ENCODE assay signal across 21 cellular contexts in genomic region chr19:51024924-51025323, GRCh38. TPM values are rescaled to one million over a fixed set of nuclear protein-coding genes. Genes with fewer than 3 reads are reported as not detected.
DNase-seq lines count a peak whose midpoint lies in the region; ATAC-seq and TF ChIP-seq lines count a peak whose summit lies in the region.
"Had no signal": no experiment of that assay in that cellular context is flagged by ENCODE, and none has a peak within 500 bp of the region (broad histone marks: within the 10 kb centered on the region; RNA-seq: fewer than 3 reads in every experiment).

No MANE protein-coding gene starts in this region.

- intact Hi-C loops in left cardiac atrium (cut with DNase I), result loop anchor here (5.0 kb wide), 3 partner anchors 72 to 147 kb away; no protein-coding TSS in a partner anchor

- peaks cover 16% of the 10 kb centered on the region for H3K4me1 ChIP-seq in suprapubic skin
- H3K4me1 ChIP-seq: sigmoid colon had no signal

- peak overlapping the region; percentile 34 for H3K4me3 ChIP-seq in suprapubic skin
- H3K4me3 ChIP-seq: neural progenitor cell, PC-9, sigmoid colon, tibial artery had no signal

- no peaks in the 10 kb centered on the region for H3K9me3 ChIP-seq in suprapubic skin
- H3K9me3 ChIP-seq: sigmoid colon, tibial artery had no signal

- no peaks in the 10 kb centered on the region for H3K36me3 ChIP-seq in suprapubic skin
- H3K36me3 ChIP-seq: neural progenitor cell, sigmoid colon, tibial artery had no signal

- peaks cover 45% of the 10 kb centered on the region for H3K27me3 ChIP-seq in suprapubic skin

- WGBS in suprapubic skin, result 40% methylated on average over 5 of the region's 5 CpGs

- H3K27ac ChIP-seq in suprapubic skin, result no peak overlapping the region
- H3K27ac ChIP-seq: neural progenitor cell, PC-9, sigmoid colon, tibial artery had no signal

- no peak for ATAC-seq in GM18868 (IDR thresholded peaks at IDR 0.05; ENCODE audit: unreplicated experiment)
- no peak for ATAC-seq in left cardiac atrium
- no peak for ATAC-seq in GM21367 (IDR thresholded peaks at IDR 0.05; ENCODE audit: unreplicated experiment)
- ATAC-seq: activated naive CD4-positive, alpha-beta T cell treated with anti-CD3 and anti-CD28 coated beads, Interleukin-2, amount 50 U/mL, for 72 hours had no signal

- TF ChIP-seq EP300 in suprapubic skin (IDR thresholded peaks at IDR 0.05), result no peak

- no peak for TF ChIP-seq CTCF in suprapubic skin (IDR thresholded peaks at IDR 0.05)

- peak; percentile 69 for DNase-seq in NCI-H2107 treated with DMSO at 0.1 percent for 48 hours (lab: John Stamatoyannopoulos, UW; ENCODE audit: unreplicated experiment)
- no peak for DNase-seq in NCI-H2107 (lab: John Stamatoyannopoulos, UW)
- DNase-seq in NCI-H187 treated with DMSO at 0.1 percent for 48 hours (lab: John Stamatoyannopoulos, UW), result peak; percentile 85
- peak; percentile 3 for DNase-seq in NCI-H774 (lab: John Stamatoyannopoulos, UW)
- DNase-seq in suprapubic skin (ENCODE audit: low spot score in 2 of 2), result no peak
- no peak for DNase-seq in left cardiac atrium
- DNase-seq: AML-193, H9, KG1, kidney glomerular epithelial cell, NCI-H2171, SHP77, sigmoid colon, tibial artery had no signal

- TF ChIP-seq POLR2A in suprapubic skin (IDR thresholded peaks at IDR 0.05), result no peak

RNA-seq across cellular contexts. Expression of gene KLK11, which starts 1.5 kb away (rescaled TPM):
- total RNA-seq in suprapubic skin, result 100 to 1,000 TPM; 173 to 372 (median 269) TPM
- 1 to 10 TPM; 1.7 to 2.6 TPM for total RNA-seq in left cardiac atrium
- total RNA-seq: activated naive CD4-positive, alpha-beta T cell treated with anti-CD3 and anti-CD28 coated beads, Interleukin-2, amount 50 U/mL, for 72 hours; aorta; cardiac septum; H9 had no signal

RNA-seq across cellular contexts. Expression of gene KLK10, which starts 5.4 kb away (rescaled TPM):
- total RNA-seq in suprapubic skin, result 10 to 100 TPM; 45.2 to 85.3 (median 53.9) TPM
- total RNA-seq in left cardiac atrium, result under 1 TPM; 0.26 to 0.32 TPM
- total RNA-seq: activated naive CD4-positive, alpha-beta T cell treated with anti-CD3 and anti-CD28 coated beads, Interleukin-2, amount 50 U/mL, for 72 hours; aorta; cardiac septum had no signal

RNA-seq across cellular contexts. Expression of gene KLK12, which starts 9.9 kb away (rescaled TPM):
- total RNA-seq in suprapubic skin, result 1 to 10 TPM in 2 of 4 donors, not detected in 2; 2.6 to 5.0 TPM
- total RNA-seq in left cardiac atrium, result not detected
- total RNA-seq: activated naive CD4-positive, alpha-beta T cell treated with anti-CD3 and anti-CD28 coated beads, Interleukin-2, amount 50 U/mL, for 72 hours; aorta; cardiac septum; H9; PC-9; sigmoid colon had no signal

RNA-seq across cellular contexts. Expression of gene KLK8, which starts 23.5 kb away (rescaled TPM):
- total RNA-seq in suprapubic skin (100 to 1,000 TPM in 1 of 4 donors, 10 to 100 TPM in 3; 19.7 to 126 (median 87.2) TPM), left cardiac atrium (under 1 TPM in 1 of 2 donors, not detected in 1; 0.53 TPM)
- total RNA-seq: activated naive CD4-positive, alpha-beta T cell treated with anti-CD3 and anti-CD28 coated beads, Interleukin-2, amount 50 U/mL, for 72 hours; aorta; cardiac septum; sigmoid colon had no signal

RNA-seq across cellular contexts. Expression of gene KLK13, which starts 40.0 kb away (rescaled TPM):
- 10 to 100 TPM in 3 of 4 donors, 1 to 10 TPM in 1; 6.6 to 23.5 (median 16.5) TPM for total RNA-seq in suprapubic skin
- total RNA-seq in left cardiac atrium, result under 1 TPM in 1 of 2 donors, not detected in 1; 0.65 TPM
- total RNA-seq: activated naive CD4-positive, alpha-beta T cell treated with anti-CD3 and anti-CD28 coated beads, Interleukin-2, amount 50 U/mL, for 72 hours; aorta; cardiac septum; PC-9; sigmoid colon had no signal

Comparison
In these comparisons a context has a peak if more than half of its experiments do, and no peak if none do; other contexts are left out.
1. DNase-seq: peak in NCI-H2107 treated with DMSO at 0.1 percent for 48 hours (single experiment), NCI-H187 treated with DMSO at 0.1 percent for 48 hours (single experiment) and NCI-H774 (single experiment); none in NCI-H2107 (single experiment), suprapubic skin (0 of 2) and left cardiac atrium (single experiment).
2. RNA of gene KLK11, which starts 1.5 kb away (total RNA-seq): 173 to 372 TPM in suprapubic skin; 1.7 to 2.6 TPM in left cardiac atrium; every median in the first group is over 10 times any median in the second.
3. RNA of gene KLK10, which starts 5.4 kb away (total RNA-seq): 45.2 to 85.3 TPM in suprapubic skin; 0.26 to 0.32 TPM in left cardiac atrium; every median in the first group is over 10 times any median in the second.